10 cellular contexts compared by ENCODE assay signal in genomic region chr3:25444273-25444672, GRCh38. TPM values are rescaled to one million over a fixed set of nuclear protein-coding genes. Genes with fewer than 3 reads are reported as not detected.
"Had no signal": no experiment of that assay in that cellular context is flagged by ENCODE, and none has a peak within 500 bp of the region (broad histone marks: within the 10 kb centered on the region; RNA-seq: fewer than 3 reads in every experiment).

No MANE protein-coding gene starts in this region.

- ATAC-seq: HCT116, K562 had no signal

- H3K4me3 Mint-ChIP-seq: HFFc6 had no signal

- H3K4me3 ChIP-seq: GM23248, HAP-1, K562 had no signal

- H2AFZ ChIP-seq: GM23248 had no signal

- FAIRE-seq: HTR-8/SVneo, K562 had no signal

- H3K9me3 ChIP-seq: HAP-1 had no signal

- H3K36me3 ChIP-seq: HAP-1 had no signal

- H3K27ac ChIP-seq: GM23248 had no signal

- H3K9me3 Mint-ChIP-seq: HFFc6 had no signal

- DNase-seq: GM23248, GOT3, H7, HFFc6, IMR-90 had no signal

- H3K9ac ChIP-seq: GM23248 had no signal

- H3K27ac Mint-ChIP-seq: HFFc6 had no signal

RNA-seq across cellular contexts. Expression of gene RARB, which starts 16.2 kb away (rescaled TPM):
- total RNA-seq: GM23248, HT-29 had no signal
